8 cellular contexts compared by ENCODE assay signal in genomic region chr1:234980657-234981396, GRCh38.
A peak's percentile ranks its signal among the peaks of the same experiment; 100 is the strongest.
DNase-seq lines count a peak whose midpoint lies in the region; ATAC-seq and TF ChIP-seq lines count a peak whose summit lies in the region.

No MANE protein-coding gene starts in this region.

- TF ChIP-seq CTCF in CD14-positive monocyte (IDR thresholded peaks at IDR 0.05): no peak
- peak in 1 of 3 experiments; percentile 0 for TF ChIP-seq CTCF in esophagus muscularis mucosa (IDR thresholded peaks at IDR 0.05)
- TF ChIP-seq CTCF in neural progenitor cell (IDR thresholded peaks at IDR 0.05): no peak

- H3K4me1 ChIP-seq in esophagus muscularis mucosa: peaks cover 67 to 84% (median 79%) of the 10 kb centered on the region in 4 donors
- H3K4me1 ChIP-seq in neural progenitor cell: peaks cover 17% of the 10 kb centered on the region
- peaks cover 68% of the 10 kb centered on the region for H3K4me1 ChIP-seq in stomach smooth muscle (ENCODE audit: control insufficient read depth, insufficient read depth, low read length)

- H3K36me3 ChIP-seq in esophagus muscularis mucosa (no peaks in the 10 kb centered on the region), neural progenitor cell (no peaks in the 10 kb centered on the region), stomach smooth muscle (ENCODE audit: control insufficient read depth in 2 of 2, insufficient read depth in 2 of 2, low read length in 2 of 2) (no peaks in the 10 kb centered on the region)

- H3K9me3 ChIP-seq in esophagus muscularis mucosa: peaks cover 0 to 4% (median 0%) of the 10 kb centered on the region in 4 donors
- H3K9me3 ChIP-seq in neural progenitor cell (ENCODE audit: low read depth): no peaks in the 10 kb centered on the region
- H3K9me3 ChIP-seq in stomach smooth muscle (ENCODE audit: control insufficient read depth in 2 of 2, low read length in 2 of 2): no peaks in the 10 kb centered on the region

- H3K4me3 ChIP-seq in esophagus muscularis mucosa (peak overlapping the region; percentile 3 to 29 (median 19)), neural progenitor cell (no peak overlapping the region), stomach smooth muscle (ENCODE audit: low read length in 2 of 2) (peak overlapping the region in 1 of 2 donors; percentile 52)

- H3K36me3 Mint-ChIP-seq in CD14-positive monocyte: peaks cover 2 to 18% of the 10 kb centered on the region in 2 donors
- peaks cover 3% of the 10 kb centered on the region for H3K36me3 Mint-ChIP-seq in neural progenitor cell

- H3K4me1 Mint-ChIP-seq in CD14-positive monocyte (peaks cover 95% of the 10 kb centered on the region), neural progenitor cell (peaks cover 61% of the 10 kb centered on the region)

- WGBS in esophagus muscularis mucosa: 27% methylated on average over 15 of the region's 18 CpGs

- H3K4me3 Mint-ChIP-seq in CD14-positive monocyte: peak overlapping the region; percentile 86 to 96
- no peak overlapping the region for H3K4me3 Mint-ChIP-seq in neural progenitor cell

- no peak overlapping the region for H3K9ac ChIP-seq in neural progenitor cell
- peak overlapping the region; percentile 54 to 75 for H3K9ac ChIP-seq in stomach smooth muscle (ENCODE audit: low read length in 2 of 2)

- TF ChIP-seq POLR2A in esophagus muscularis mucosa (IDR thresholded peaks at IDR 0.05; ENCODE audit: low read depth): peak; percentile 23

- H2AFZ ChIP-seq in neural progenitor cell (replicated peaks): no peak overlapping the region

- H3K27ac Mint-ChIP-seq in CD14-positive monocyte (peak overlapping the region; percentile 100), neural progenitor cell (peak overlapping the region; percentile 88)

- no peaks in the 10 kb centered on the region for H3K79me2 ChIP-seq in neural progenitor cell (ENCODE audit: low read depth)

- H3K9me3 Mint-ChIP-seq in CD14-positive monocyte: peaks cover 0 to 5% (median 1%) of the 10 kb centered on the region in 7 donors
- no peaks in the 10 kb centered on the region for H3K9me3 Mint-ChIP-seq in neural progenitor cell

- TF ChIP-seq EP300 in esophagus muscularis mucosa (IDR thresholded peaks at IDR 0.05): peak; percentile 62

- intact Hi-C loops in CD14-positive monocyte (cut with micrococcal nuclease): loop anchor here (1.0 to 10.0 kb wide), 5 partner anchors 18 to 374 kb away; no protein-coding TSS in a partner anchor
- intact Hi-C loops in esophagus muscularis mucosa (cut with DNase I): loop anchor here (5.0 kb wide), 2 partner anchors 259 to 369 kb away; partner anchors contain the start of gene IRF2BP2

- peaks cover 8% of the 10 kb centered on the region for H3F3A ChIP-seq in neural progenitor cell (ENCODE audit: low read depth)

- peak; percentile 97 for DNase-seq in CD14-positive monocyte (ENCODE audit: low spot score)
- peak; percentile 99 for DNase-seq in NOMO-1 treated with dmso at 0.1 percent for 144 hours (lab: John Stamatoyannopoulos, UW; ENCODE audit: unreplicated experiment)
- DNase-seq in activated T-cell treated with anti-CD3 and anti-CD28 coated beads for 1 hour (ENCODE audit: low read depth): peak; percentile 42
- DNase-seq in esophagus muscularis mucosa (ENCODE audit: extremely low spot score): peak; percentile 96
- no peak for DNase-seq in neural progenitor cell (ENCODE audit: low spot score)

- peak; percentile 39 for ATAC-seq in GM21717 (IDR thresholded peaks at IDR 0.05; ENCODE audit: unreplicated experiment)
- ATAC-seq in GM18873 (IDR thresholded peaks at IDR 0.05; ENCODE audit: low FRiP score, unreplicated experiment): no peak

- H3K27ac ChIP-seq in esophagus muscularis mucosa (replicated peaks in 1 of 4) (peak overlapping the region; percentile 91 to 97 (median 94)), neural progenitor cell (no peak overlapping the region), stomach smooth muscle (ENCODE audit: low read length) (peak overlapping the region; percentile 96)

- H3K27me3 Mint-ChIP-seq in CD14-positive monocyte (ENCODE audit: low read depth in 3 of 3) (no peaks in the 10 kb centered on the region), neural progenitor cell (ENCODE audit: insufficient read depth, low read depth) (peaks cover 17% of the 10 kb centered on the region)

- H3K4me2 ChIP-seq in neural progenitor cell: no peak overlapping the region

- H3K27me3 ChIP-seq in esophagus muscularis mucosa (no peaks in the 10 kb centered on the region), neural progenitor cell (no peaks in the 10 kb centered on the region), stomach smooth muscle (ENCODE audit: control insufficient read depth in 1 of 2, insufficient read depth in 2 of 2, low read length in 2 of 2) (no peaks in the 10 kb centered on the region)

- H4K20me1 ChIP-seq in neural progenitor cell (ENCODE audit: low read depth): no peaks in the 10 kb centered on the region
